Comparison of ENCODE assay signal across 14 cellular contexts in the genomic region with DNA sequence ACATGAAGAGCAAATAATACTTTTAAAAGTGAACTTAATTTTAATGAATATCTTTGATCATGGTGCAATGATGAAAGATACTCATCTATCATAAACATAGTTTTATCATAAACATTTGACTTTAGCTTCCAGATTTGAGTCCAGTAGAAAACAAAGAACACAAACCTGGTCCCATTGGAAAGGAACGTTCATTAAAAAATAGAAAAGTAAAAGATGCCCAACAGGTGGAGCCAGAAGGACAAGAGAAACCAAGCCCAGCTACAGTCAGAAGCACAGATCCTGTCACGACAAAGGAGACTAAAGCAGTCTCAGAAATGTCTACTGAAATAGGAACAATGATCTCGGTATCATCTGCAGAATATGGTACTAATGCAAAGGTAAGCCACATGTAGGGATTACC. TPM values are rescaled to one million over a fixed set of nuclear protein-coding genes. Genes with fewer than 3 reads are reported as not detected.
DNase-seq lines count a peak whose midpoint lies in the region; ATAC-seq and TF ChIP-seq lines count a peak whose summit lies in the region.
"Had no signal": no experiment of that assay in that cellular context is flagged by ENCODE, and none has a peak within 500 bp of the region (broad histone marks: within the 10 kb centered on the region; RNA-seq: fewer than 3 reads in every experiment).

No MANE protein-coding gene starts in this region.

- H3K4me3 ChIP-seq in AG04450 (ENCODE audit: low read depth, low read length) (no peak overlapping the region), H7 (ENCODE audit: insufficient read depth, low read depth, low read length) (no peak overlapping the region), foreskin fibroblast (ENCODE audit: low read depth in 1 of 2, low read length in 2 of 2) (no peak overlapping the region), left lung (no peak overlapping the region)
- H3K4me3 ChIP-seq: skin epidermis had no signal

- H3K4me3 Mint-ChIP-seq in T-helper 17 cell (no peak overlapping the region), natural killer cell (no peak overlapping the region)
- H3K4me3 Mint-ChIP-seq: activated T-cell treated with anti-CD3 and anti-CD28 coated beads, Interleukin-2, amount 50 U/mL, for 72 hours had no signal

- no peaks in the 10 kb centered on the region for H3K9me3 Mint-ChIP-seq in natural killer cell
- H3K9me3 Mint-ChIP-seq: activated T-cell treated with anti-CD3 and anti-CD28 coated beads, Interleukin-2, amount 50 U/mL, for 72 hours had no signal

- H3K4me1 ChIP-seq in left lung = no peaks in the 10 kb centered on the region

- H3K36me3 Mint-ChIP-seq in T-helper 17 cell (ENCODE audit: low read depth) (peaks cover 9% of the 10 kb centered on the region), natural killer cell (no peaks in the 10 kb centered on the region)

- peaks cover 25% of the 10 kb centered on the region for H3K36me3 ChIP-seq in H7 (replicated peaks; ENCODE audit: control insufficient read depth, insufficient read depth, low read length)
- H3K36me3 ChIP-seq in left lung = peaks cover 0 to 91% of the 10 kb centered on the region in 2 donors

- CTCF ChIA-PET in AG04450 (lab: Charles Lee) = interaction anchor here (1.4 to 2.6 kb wide), 2 partner anchors 82 to 149 kb away, joined by 3 to 8 read pairs; a partner anchor contains a TSS

- 0 out of 2 replicates have a peak, but pooled peaks have one; percentile 13 for TF ChIP-seq CTCF in AG04450 (IDR thresholded peaks at IDR 0.05; ENCODE audit: low read depth, low read length)
- TF ChIP-seq CTCF in foreskin fibroblast (IDR thresholded peaks at IDR 0.05; ENCODE audit: low read depth, low read length) = peak; percentile 6
- TF ChIP-seq CTCF in left lung (IDR thresholded peaks at IDR 0.05) = no peak
- TF ChIP-seq CTCF in natural killer cell (IDR thresholded peaks at IDR 0.05) = no peak

- DNase-seq in AG04450 (ENCODE audit: low read depth, low spot score) (no peak), H7 (peak; percentile 6), T-helper 17 cell (no peak), foreskin fibroblast (no peak), left lung (no peak), UCSD-AML1 (lab: John Stamatoyannopoulos, UW; ENCODE audit: unreplicated experiment) (no peak), natural killer cell (no peak)
- DNase-seq: activated CD4-positive, alpha-beta T cell treated with anti-CD3 and anti-CD28 coated beads for 4 hours; activated T-cell treated with anti-CD3 and anti-CD28 coated beads, Interleukin-2, amount 50 U/mL, for 72 hours; GF-D8; NCI-H187 treated with DMSO at 0.1 percent for 48 hours had no signal

- H3K9me3 ChIP-seq in AG04450 (ENCODE audit: control insufficient read depth, insufficient read depth, low read length) (no peaks in the 10 kb centered on the region), T-helper 17 cell (ENCODE audit: control insufficient read depth, low read length, poor library complexity, severe bottlenecking) (no peaks in the 10 kb centered on the region), left lung (no peaks in the 10 kb centered on the region)

- H3K4me1 Mint-ChIP-seq in T-helper 17 cell = peaks cover 6% of the 10 kb centered on the region
- no peaks in the 10 kb centered on the region for H3K4me1 Mint-ChIP-seq in natural killer cell

- H3K27ac Mint-ChIP-seq in T-helper 17 cell (peak overlapping the region; percentile 29), natural killer cell (no peak overlapping the region)
- H3K27ac Mint-ChIP-seq: activated T-cell treated with anti-CD3 and anti-CD28 coated beads, Interleukin-2, amount 50 U/mL, for 72 hours had no signal

- no peak overlapping the region for H3K27ac ChIP-seq in AG04450 (ENCODE audit: low read depth, low read length)
- H3K27ac ChIP-seq in left lung = no peak overlapping the region
- H3K27ac ChIP-seq: skin epidermis had no signal

- H3K27me3 ChIP-seq in AG04450 (ENCODE audit: control insufficient read depth, insufficient read depth, low read length) (no peaks in the 10 kb centered on the region), H7 (ENCODE audit: control insufficient read depth, insufficient read depth, low read length) (no peaks in the 10 kb centered on the region), left lung (no peaks in the 10 kb centered on the region)

- intact Hi-C loops in left lung (cut with DNase I) (no loop called here), natural killer cell (cut with micrococcal nuclease) (no loop called here)

- POLR2A ChIA-PET in AG04450 (lab: Yijun Ruan, JAX) = no interaction called here

- ATAC-seq in T-helper 17 cell (no peak), left lung (no peak), natural killer cell (no peak), GM18502 (IDR thresholded peaks at IDR 0.05; ENCODE audit: poor library complexity, unreplicated experiment) (no peak)
- ATAC-seq: activated T-cell treated with anti-CD3 and anti-CD28 coated beads, Interleukin-2, amount 50 U/mL, for 72 hours had no signal

- H3K27me3 Mint-ChIP-seq in T-helper 17 cell (no peaks in the 10 kb centered on the region), natural killer cell (ENCODE audit: low read depth in 2 of 2) (no peaks in the 10 kb centered on the region)

RNA-seq across cellular contexts. Expression of a gene that starts 55.6 kb away (rescaled TPM):
- polyA plus RNA-seq in AG04450 (2011; rRNA removed) = not detected in 2 replicates
- 0.14 TPM in 1 of 2 replicates, not detected in the other for polyA minus RNA-seq in AG04450 (2011; rRNA and poly(A)+ RNA removed)
- not detected in 2 replicates for total RNA-seq in H7 (2014; rRNA removed; shearing (Covaris generic))
- under 1 TPM in 1 of 2 donors, not detected in 1; 0.16 TPM for total RNA-seq in T-helper 17 cell
- not detected for total RNA-seq in left lung
- not detected for total RNA-seq in natural killer cell
- polyA plus RNA-seq: neural cell had no signal

Comparison
In these comparisons a context has a peak if more than half of its experiments do, and no peak if none do; other contexts are left out.
1. CTCF ChIP-seq: peak in AG04450 (single experiment) and foreskin fibroblast (single experiment); none in left lung (0 of 2) and natural killer cell (single experiment).